16 cellular contexts compared by ENCODE assay signal in genomic region chr2:203612246-203612645, GRCh38.
DNase-seq lines count a peak whose midpoint lies in the region; ATAC-seq and TF ChIP-seq lines count a peak whose summit lies in the region.
"Had no signal": no experiment of that assay in that cellular context is flagged by ENCODE, and none has a peak within 500 bp of the region (broad histone marks: within the 10 kb centered on the region; RNA-seq: fewer than 3 reads in every experiment).

No MANE protein-coding gene starts in this region.

- H3K9me3 ChIP-seq in OCI-LY7 (ENCODE audit: low read length): no peaks in the 10 kb centered on the region
- H3K9me3 ChIP-seq in PC-9 (ENCODE audit: insufficient read depth, low read depth): no peaks in the 10 kb centered on the region
- H3K9me3 ChIP-seq: BE2C had no signal

- intact Hi-C loops in Calu3 (cut with micrococcal nuclease; ENCODE audit: unreplicated experiment) (no loop called here), OCI-LY7 (cut with micrococcal nuclease; ENCODE audit: unreplicated experiment) (no loop called here), PC-9 (cut with micrococcal nuclease; ENCODE audit: unreplicated experiment) (no loop called here)

- no peak for ATAC-seq in stimulated activated naive B cell treated with anti-CD40 and anti-IgM and Interleukin-4, amounts not matched to agents 10 μg/mL and 1 μg/mL and 100 μg/mL, for 72 hours (replicated peaks)
- ATAC-seq: HepG2 had no signal

- H3K4me1 ChIP-seq in OCI-LY7 (ENCODE audit: insufficient read depth, low read length, poor library complexity, severe bottlenecking) (peaks cover 13% of the 10 kb centered on the region), PC-9 (replicated peaks; ENCODE audit: insufficient read depth) (no peaks in the 10 kb centered on the region)
- H3K4me1 ChIP-seq: BE2C had no signal

- H3K9me2 ChIP-seq in OCI-LY7 (ENCODE audit: insufficient read depth, low read length) (no peaks in the 10 kb centered on the region), PC-9 (ENCODE audit: insufficient read depth) (no peaks in the 10 kb centered on the region)

- H3K27me3 Mint-ChIP-seq in Calu3 (ENCODE audit: unreplicated experiment): no peaks in the 10 kb centered on the region
- H3K27me3 Mint-ChIP-seq in stimulated activated naive B cell treated with anti-CD40 and anti-IgM and Interleukin-4, amounts not matched to agents 10 μg/mL and 1 μg/mL and 100 μg/mL, for 72 hours: peaks cover 55 to 73% of the 10 kb centered on the region in 2 donors
- H3K27me3 Mint-ChIP-seq: CD4-positive, alpha-beta memory T cell had no signal

- no peak overlapping the region for H3K4me2 ChIP-seq in OCI-LY7 (ENCODE audit: low read length)
- H3K4me2 ChIP-seq in PC-9: no peak overlapping the region

- H2AFZ ChIP-seq in OCI-LY7 (ENCODE audit: low read length) (peak overlapping the region; percentile 25; the same call in 1 of the 2 replicates), PC-9 (no peak overlapping the region)

- H3K27ac ChIP-seq in OCI-LY7 (ENCODE audit: low read depth, low read length, poor library complexity, severe bottlenecking) (no peak overlapping the region), PC-9 (no peak overlapping the region)
- H3K27ac ChIP-seq: C4-2B had no signal

- H4K20me1 ChIP-seq in OCI-LY7 (ENCODE audit: insufficient read depth, low read length) (no peaks in the 10 kb centered on the region), PC-9 (ENCODE audit: insufficient read depth) (no peaks in the 10 kb centered on the region)

- no peak overlapping the region for H3K4me3 ChIP-seq in OCI-LY7 (ENCODE audit: low read depth, low read length, poor library complexity, severe bottlenecking)
- no peak overlapping the region for H3K4me3 ChIP-seq in PC-9

- CTCF ChIA-PET in Calu3 (lab: Charles Lee) (interaction anchor here (0.8 kb wide), 1 partner anchor 38 kb away, joined by 4 read pairs; no protein-coding TSS in a partner anchor), OCI-LY7 (lab: Charles Lee; ENCODE audit: unreplicated experiment) (no interaction called here), PC-9 (lab: Charles Lee) (no interaction called here)

- no peak overlapping the region for H3K27ac Mint-ChIP-seq in Calu3 (ENCODE audit: unreplicated experiment)
- H3K27ac Mint-ChIP-seq in stimulated activated naive B cell treated with anti-CD40 and anti-IgM and Interleukin-4, amounts not matched to agents 10 μg/mL and 1 μg/mL and 100 μg/mL, for 72 hours: peak overlapping the region; percentile 2

- BruUV-seq in Calu3 (replicated peaks; lab: Mats Ljungman, UMichigan) (no TSS peak), OCI-LY7 (replicated peaks; lab: Mats Ljungman, UMichigan) (no TSS peak), PC-9 (replicated peaks; lab: Mats Ljungman, UMichigan) (no TSS peak)

- DNase-seq in Calu3: peak; percentile 3
- no peak for DNase-seq in OCI-LY7 (ENCODE audit: low spot score)
- peak; percentile 36 for DNase-seq in mucosa of gallbladder (ENCODE audit: low spot score)
- no peak for DNase-seq in stimulated activated naive B cell treated with anti-CD40 and anti-IgM and Interleukin-4, amounts not matched to agents 10 μg/mL and 1 μg/mL and 100 μg/mL, for 72 hours
- no peak for DNase-seq in ecto neural progenitor cell (ENCODE audit: low spot score)
- no peak for DNase-seq in PC-9
- no peak for DNase-seq in cerebellar nuclear complex (lab: John Stamatoyannopoulos, UW)
- DNase-seq: BE2C; CD4-positive, alpha-beta memory T cell; COR-L47; DND-41; GDM1; GOT3; H9 had no signal

- no peak for TF ChIP-seq CTCF in Calu3 (IDR thresholded peaks at IDR 0.05; ENCODE audit: unreplicated experiment)
- no peak for TF ChIP-seq CTCF in OCI-LY7 (conservative IDR thresholded peaks at IDR 0.05; ENCODE audit: low read length)
- TF ChIP-seq CTCF in PC-9 (conservative IDR thresholded peaks at IDR 0.05): no peak

- POLR2A ChIA-PET in OCI-LY7 (lab: Charles Lee) (interaction anchor here (0.7 to 1.9 kb wide), 6 partner anchors 8 to 202 kb away, joined by 3 to 11 read pairs (median 4); no protein-coding TSS in a partner anchor), PC-9 (lab: Charles Lee; ENCODE audit: unreplicated experiment) (no interaction called here)

- no peaks in the 10 kb centered on the region for H3K27me3 ChIP-seq in PC-9 (ENCODE audit: insufficient read depth, low read depth)
- H3K27me3 ChIP-seq: BE2C had no signal

- H3K36me3 ChIP-seq in OCI-LY7 (ENCODE audit: insufficient read depth, low read length) (no peaks in the 10 kb centered on the region), PC-9 (ENCODE audit: low read depth) (no peaks in the 10 kb centered on the region)
- H3K36me3 ChIP-seq: BE2C had no signal

- H3K4me3 Mint-ChIP-seq in Calu3 (ENCODE audit: low read depth, unreplicated experiment): no peak overlapping the region
- H3K4me3 Mint-ChIP-seq in stimulated activated naive B cell treated with anti-CD40 and anti-IgM and Interleukin-4, amounts not matched to agents 10 μg/mL and 1 μg/mL and 100 μg/mL, for 72 hours: no peak overlapping the region
- H3K4me3 Mint-ChIP-seq: CD4-positive, alpha-beta memory T cell; H9 had no signal

- peaks cover 17% of the 10 kb centered on the region for H3K4me1 Mint-ChIP-seq in Calu3 (ENCODE audit: low read depth, unreplicated experiment)
- H3K4me1 Mint-ChIP-seq in stimulated activated naive B cell treated with anti-CD40 and anti-IgM and Interleukin-4, amounts not matched to agents 10 μg/mL and 1 μg/mL and 100 μg/mL, for 72 hours: peaks cover 0 to 6% of the 10 kb centered on the region in 2 donors
- H3K4me1 Mint-ChIP-seq: CD4-positive, alpha-beta memory T cell had no signal

- H3F3A ChIP-seq in PC-9 (ENCODE audit: insufficient read depth, low read depth): no peaks in the 10 kb centered on the region

- no peaks in the 10 kb centered on the region for H3K36me3 Mint-ChIP-seq in Calu3 (ENCODE audit: insufficient read depth, unreplicated experiment)
- H3K36me3 Mint-ChIP-seq in stimulated activated naive B cell treated with anti-CD40 and anti-IgM and Interleukin-4, amounts not matched to agents 10 μg/mL and 1 μg/mL and 100 μg/mL, for 72 hours: no peaks in the 10 kb centered on the region
- H3K36me3 Mint-ChIP-seq: CD4-positive, alpha-beta memory T cell had no signal

- H3K79me2 ChIP-seq in OCI-LY7 (ENCODE audit: insufficient read depth, low read depth, low read length) (no peaks in the 10 kb centered on the region), PC-9 (ENCODE audit: low read depth) (no peaks in the 10 kb centered on the region)

- H3K9me3 Mint-ChIP-seq in Calu3 (ENCODE audit: low read depth, unreplicated experiment): no peaks in the 10 kb centered on the region
- no peaks in the 10 kb centered on the region for H3K9me3 Mint-ChIP-seq in stimulated activated naive B cell treated with anti-CD40 and anti-IgM and Interleukin-4, amounts not matched to agents 10 μg/mL and 1 μg/mL and 100 μg/mL, for 72 hours
- H3K9me3 Mint-ChIP-seq: CD4-positive, alpha-beta memory T cell; H9 had no signal

Comparison
In these comparisons a context has a peak if more than half of its experiments do, and no peak if none do; other contexts are left out.
1. DNase-seq: peak in Calu3 (single experiment) and mucosa of gallbladder (single experiment); none in OCI-LY7 (single experiment), stimulated activated naive B cell treated with anti-CD40 and anti-IgM and Interleukin-4, amounts not matched to agents 10 μg/mL and 1 μg/mL and 100 μg/mL, for 72 hours (single experiment), ecto neural progenitor cell (single experiment), PC-9 (0 of 2) and cerebellar nuclear complex (0 of 2).